In genomic region chr6:43667245-43668150, GRCh38 we compare ENCODE assay signal across 8 cellular contexts. TPM values are rescaled to one million over a fixed set of nuclear protein-coding genes. Genes with fewer than 3 reads are reported as not detected.
DNase-seq lines count a peak whose midpoint lies in the region; ATAC-seq, FAIRE-seq and TF ChIP-seq lines count a peak whose summit lies in the region.

No MANE protein-coding gene starts in this region.

- intact Hi-C loops in kidney (cut with DNase I): loop anchor here (5.0 to 10.0 kb wide), 2 partner anchors 97 to 415 kb away; no protein-coding TSS in a partner anchor

- DNase-seq in DMS153 treated with DMSO at 0.1 percent for 48 hours (lab: John Stamatoyannopoulos, UW; ENCODE audit: unreplicated experiment) (peak; percentile 32), NCI-H2227 treated with DMSO at 0.1 percent for 48 hours (lab: John Stamatoyannopoulos, UW) (peak; percentile 68), kidney (peak; percentile 90)
- DNase-seq in activated CD4-positive, CD25-positive, alpha-beta regulatory T cell treated with anti-CD3 and anti-CD28 coated beads, Interleukin-2, amount 50 U/mL, for 16 hours (ENCODE audit: low read depth, low spot score): peak; percentile 57
- peak; percentile 72 for DNase-seq in central memory CD4-positive, alpha-beta T cell
- peak; percentile 56 to 79 (median 66) for DNase-seq in stimulated activated CD4-positive, alpha-beta T cell treated with anti-CD3 and anti-CD28 coated beads, Interleukin-1b, Interleukin-23, amount 100 ng/mL, for 24 hours (ENCODE audit: low read depth in 4 of 4, low spot score in 1 of 4)

- H3K9me3 ChIP-seq in kidney (ENCODE audit: control insufficient read depth in 1 of 2, low read length in 2 of 2): no peaks in the 10 kb centered on the region

- no peak for FAIRE-seq in kidney (lab: Jason Lieb, UNC)

- H3K4me1 ChIP-seq in kidney (ENCODE audit: control insufficient read depth in 1 of 2, insufficient read depth in 1 of 2, low read depth in 1 of 2, low read length in 2 of 2): peaks cover 15 to 17% of the 10 kb centered on the region in 2 donors

- peaks cover 5 to 10% of the 10 kb centered on the region in 2 donors for H3K36me3 ChIP-seq in kidney (ENCODE audit: control insufficient read depth in 1 of 2, insufficient read depth in 2 of 2, low read length in 2 of 2)

- no peak overlapping the region for H3K4me3 ChIP-seq in kidney (ENCODE audit: low read length in 2 of 2)

- TF ChIP-seq CTCF in kidney (IDR thresholded peaks at IDR 0.05; ENCODE audit: borderline replicate concordance, extremely low read depth, insufficient read depth): peak; percentile 98

- ATAC-seq in HG02973 (IDR thresholded peaks at IDR 0.05; ENCODE audit: unreplicated experiment): peak; percentile 54
- ATAC-seq in GM18520 (IDR thresholded peaks at IDR 0.05; ENCODE audit: unreplicated experiment): no peak

- peak overlapping the region in 1 of 2 donors; percentile 22 for H3K9ac ChIP-seq in kidney (ENCODE audit: low read length in 2 of 2)

- H3K27ac ChIP-seq in kidney (ENCODE audit: low read depth in 2 of 2, low read length in 2 of 2): peak overlapping the region in 1 of 2 donors; percentile 32

RNA-seq across cellular contexts. Expression of gene MRPS18A, which starts 20.1 kb away (rescaled TPM):
- 36.4 TPM for total RNA-seq in kidney
- polyA plus RNA-seq in kidney (ENCODE audit: insufficient read depth, low read depth, low replicate concordance): 103 TPM

RNA-seq across cellular contexts. Expression of gene RSPH9, which starts 22.7 kb away (rescaled TPM):
- total RNA-seq in kidney: 0.16 TPM
- 0.45 TPM for polyA plus RNA-seq in kidney (ENCODE audit: insufficient read depth, low read depth, low replicate concordance)

RNA-seq across cellular contexts. Expression of gene MAD2L1BP, which starts 31.9 kb away (rescaled TPM):
- 19.0 TPM for total RNA-seq in kidney
- polyA plus RNA-seq in kidney (ENCODE audit: insufficient read depth, low read depth, low replicate concordance): 31.0 TPM

RNA-seq across cellular contexts. Expression of gene GTPBP2, which starts 38.4 kb away (rescaled TPM):
- total RNA-seq in kidney: 64.6 TPM
- 19.7 TPM for polyA plus RNA-seq in kidney (ENCODE audit: insufficient read depth, low read depth, low replicate concordance)

Comparison
In these comparisons a context has a peak if more than half of its experiments do, and no peak if none do; other contexts are left out.
1. DNase-seq: peak in every context shown above with its lines; median percentile 90 in kidney; 72 in central memory CD4-positive, alpha-beta T cell; 68 in NCI-H2227 treated with DMSO at 0.1 percent for 48 hours; 66 in stimulated activated CD4-positive, alpha-beta T cell treated with anti-CD3 and anti-CD28 coated beads, Interleukin-1b, Interleukin-23, amount 100 ng/mL, for 24 hours; 57 in activated CD4-positive, CD25-positive, alpha-beta regulatory T cell treated with anti-CD3 and anti-CD28 coated beads, Interleukin-2, amount 50 U/mL, for 16 hours; 32 in DMS153 treated with DMSO at 0.1 percent for 48 hours.